ENCODE assay signal across 8 cellular contexts in genomic region chr2:219737270-219737691, GRCh38.
DNase-seq lines count a peak whose midpoint lies in the region; ATAC-seq and TF ChIP-seq lines count a peak whose summit lies in the region.

No MANE protein-coding gene starts in this region.

- no peak for ATAC-seq in HG02970 (IDR thresholded peaks at IDR 0.05; ENCODE audit: low FRiP score, unreplicated experiment)

- no peaks in the 10 kb centered on the region for H3K27me3 ChIP-seq in kidney epithelial cell (ENCODE audit: control insufficient read depth, insufficient read depth, low read length)

- H3K36me3 ChIP-seq in kidney epithelial cell (ENCODE audit: control insufficient read depth, insufficient read depth, low read length): no peaks in the 10 kb centered on the region

- H3K4me3 ChIP-seq in astrocyte of the cerebellum (ENCODE audit: low read depth, low read length) (no peak overlapping the region), kidney epithelial cell (ENCODE audit: low read depth, low read length) (no peak overlapping the region)

- H3K27ac ChIP-seq in C4-2B: no peak overlapping the region

- in situ Hi-C loops in astrocyte of the cerebellum (cut with HindIII; ENCODE audit: low sequenced_read_pairs): loop anchor here (25.0 kb wide), 1 partner anchor 950 kb away; no protein-coding TSS in a partner anchor

- DNase-seq in LHCN-M2 (ENCODE audit: low read depth): peak; percentile 39
- no peak for DNase-seq in astrocyte of the cerebellum (ENCODE audit: low read depth)
- DNase-seq in kidney epithelial cell (ENCODE audit: low read depth): no peak
- no peak for DNase-seq in activated T-cell treated with anti-CD3 and anti-CD28 coated beads, Interleukin-2, amount 50 U/mL, for 1 hour
- DNase-seq in NAMALWA (ENCODE audit: low spot score): no peak
- no peak for DNase-seq in NOMO-1 treated with dmso at 0.1 percent for 144 hours (lab: John Stamatoyannopoulos, UW; ENCODE audit: unreplicated experiment)

- peak; percentile 19; the same call in 1 of the 2 replicates for TF ChIP-seq CTCF in C4-2B (conservative IDR thresholded peaks at IDR 0.05)
- TF ChIP-seq CTCF in astrocyte of the cerebellum (IDR thresholded peaks at IDR 0.05; ENCODE audit: low read depth, low read length, missing control alignments): peak; percentile 76
- peak; percentile 43 for TF ChIP-seq CTCF in kidney epithelial cell (IDR thresholded peaks at IDR 0.05; ENCODE audit: insufficient read depth, low read length, poor library complexity, severe bottlenecking)

Comparison
In these comparisons a context has a peak if more than half of its experiments do, and no peak if none do; other contexts are left out.
1. CTCF ChIP-seq: peak in every context shown above with its lines; median percentile 76 in astrocyte of the cerebellum; 43 in kidney epithelial cell; 19 in C4-2B.